15 cellular contexts compared by ENCODE assay signal in genomic region chr2:64356906-64357305, GRCh38.
DNase-seq lines count a peak whose midpoint lies in the region; ATAC-seq, FAIRE-seq and TF ChIP-seq lines count a peak whose summit lies in the region.
"Had no signal": no experiment of that assay in that cellular context is flagged by ENCODE, and none has a peak within 500 bp of the region (broad histone marks: within the 10 kb centered on the region; RNA-seq: fewer than 3 reads in every experiment).

No MANE protein-coding gene starts in this region.

- H3K79me1 ChIP-seq in H1 (ENCODE audit: low read depth, low read length) = no peaks in the 10 kb centered on the region

- H3K4me3 ChIP-seq in right atrium auricular region (no peak overlapping the region), right cardiac atrium (ENCODE audit: low read length) (no peak overlapping the region), H1 (ENCODE audit: extremely low read depth in 1 of 4, insufficient read depth in 2 of 4, low read depth in 3 of 4, low read length in 4 of 4) (no peak overlapping the region), parathyroid adenoma (ENCODE audit: low read depth, low read length) (no peak overlapping the region)

- H3K27me3 ChIP-seq in right atrium auricular region (no peaks in the 10 kb centered on the region), right cardiac atrium (ENCODE audit: control insufficient read depth, insufficient read depth) (no peaks in the 10 kb centered on the region), H1 (replicated peaks in 1 of 4; ENCODE audit: control insufficient read depth in 3 of 4, extremely low read depth in 1 of 4, insufficient read depth in 3 of 4, low read length in 3 of 4) (0 out of 7 replicates have a peak, but pooled peaks cover 0 to 4% (median 0%) of the 10 kb centered on the region in 4 experiments), parathyroid adenoma (ENCODE audit: control insufficient read depth, insufficient read depth, low read length) (no peaks in the 10 kb centered on the region)
- H3K27me3 ChIP-seq: BE2C had no signal

- 0 out of 2 replicates have a peak overlapping the region, but pooled peaks have one; percentile 47 for H2BK15ac ChIP-seq in H1 (ENCODE audit: low read length)

- H3K27ac ChIP-seq in right atrium auricular region (no peak overlapping the region), right cardiac atrium (ENCODE audit: low read length) (no peak overlapping the region), H1 (ENCODE audit: low read depth, low read length) (no peak overlapping the region), parathyroid adenoma (no peak overlapping the region)
- H3K27ac ChIP-seq: KMS-11 had no signal

- no peak overlapping the region for H3K18ac ChIP-seq in H1 (ENCODE audit: extremely low read depth, low read length)

- no peak for TF ChIP-seq POLR2A in H1 (IDR thresholded peaks at IDR 0.05; ENCODE audit: control extremely low read depth in 1 of 2, low read depth in 2 of 2, low read length in 2 of 2)

- no peaks in the 10 kb centered on the region for H3K23me2 ChIP-seq in H1 (ENCODE audit: low read depth, low read length)

- H3K4me1 ChIP-seq in right atrium auricular region (peaks cover 0 to 10% of the 10 kb centered on the region in 2 donors), right cardiac atrium (ENCODE audit: control insufficient read depth, insufficient read depth, low read length) (no peaks in the 10 kb centered on the region), H1 (replicated peaks in 1 of 4; ENCODE audit: control insufficient read depth in 3 of 4, insufficient read depth in 4 of 4, low read length in 3 of 4) (peaks cover 0 to 10% (median 4%) of the 10 kb centered on the region in 4 experiments; a peak in 3 of 7 replicates), parathyroid adenoma (peaks cover 13% of the 10 kb centered on the region)
- H3K4me1 ChIP-seq: BE2C had no signal

- H3K4me2 ChIP-seq in H1 (ENCODE audit: insufficient read depth in 1 of 2, low read depth in 2 of 2, low read length in 2 of 2) = no peak overlapping the region
- H3K4me2 ChIP-seq in parathyroid adenoma (ENCODE audit: low read length) = no peak overlapping the region
- H3K4me2 ChIP-seq: KMS-11 had no signal

- TF ChIP-seq RAD21 in H1 (IDR thresholded peaks at IDR 0.05 in 1 of 2, conservative IDR thresholded peaks at IDR 0.05 in 1 of 2; ENCODE audit: low read depth in 2 of 2, low read length in 2 of 2) = no peak

- WGBS in right cardiac atrium = 84% methylated on average over 2 of the region's 2 CpGs
- 94% methylated on average over 2 of the region's 2 CpGs; no CpG with 5 or more reads in 1 of the 2 experiments for WGBS in H1 (ENCODE audit: extremely low coverage in 1 of 2, insufficient coverage in 1 of 2, insufficient read length in 1 of 2, insufficient replicate concordance in 2 of 2, low coverage in 1 of 2, low lambda C conversion rate in 2 of 2, missing lambda C conversion rate in 1 of 2), 2 experiments

- H3K9ac ChIP-seq in H1 (replicated peaks in 1 of 4; ENCODE audit: extremely low read depth in 1 of 4, low read depth in 3 of 4, low read length in 3 of 4) (no peak overlapping the region), parathyroid adenoma (no peak overlapping the region)
- H3K9ac ChIP-seq: KMS-11 had no signal

- H3K36me3 ChIP-seq in right atrium auricular region = no peaks in the 10 kb centered on the region
- no peaks in the 10 kb centered on the region for H3K36me3 ChIP-seq in H1 (ENCODE audit: control insufficient read depth in 2 of 4, insufficient read depth in 4 of 4, low read length in 3 of 4)
- no peaks in the 10 kb centered on the region for H3K36me3 ChIP-seq in parathyroid adenoma (ENCODE audit: control insufficient read depth, insufficient read depth, low read length)
- H3K36me3 ChIP-seq: BE2C had no signal

- peaks cover 0 to 8% of the 10 kb centered on the region in 2 donors for H3K9me3 ChIP-seq in right atrium auricular region
- H3K9me3 ChIP-seq in right cardiac atrium (ENCODE audit: control insufficient read depth, low read length) = no peaks in the 10 kb centered on the region
- no peaks in the 10 kb centered on the region for H3K9me3 ChIP-seq in H1 (ENCODE audit: insufficient read depth in 2 of 2, low read depth in 1 of 2, low read length in 1 of 2)
- H3K9me3 ChIP-seq in parathyroid adenoma (ENCODE audit: control insufficient read depth, low read length) = no peaks in the 10 kb centered on the region
- H3K9me3 ChIP-seq: BE2C, Caco-2 had no signal

- no peak for TF ChIP-seq EP300 in H1 (IDR thresholded peaks at IDR 0.05; ENCODE audit: borderline replicate concordance in 1 of 2, low read depth in 2 of 2, low read length in 2 of 2)

- no peak overlapping the region for H3K23ac ChIP-seq in H1 (ENCODE audit: insufficient read length)

- no peak overlapping the region for H2AK5ac ChIP-seq in H1 (ENCODE audit: low read depth, low read length)

- TF ChIP-seq CTCF in right atrium auricular region (IDR thresholded peaks at IDR 0.05) = no peak
- TF ChIP-seq CTCF in H1 (IDR thresholded peaks at IDR 0.05; ENCODE audit: control extremely low read depth in 1 of 3, insufficient read depth in 1 of 3, low read depth in 1 of 3, low read length in 3 of 3) = no peak
- TF ChIP-seq CTCF in parathyroid adenoma (IDR thresholded peaks at IDR 0.05) = no peak

- POLR2A ChIA-PET in H1 (lab: Charles Lee; ENCODE audit: partially characterized antibody) = no interaction called here

- H3K79me2 ChIP-seq in H1 (ENCODE audit: control insufficient read depth in 1 of 2, insufficient read depth in 2 of 2, low read length in 2 of 2) = no peaks in the 10 kb centered on the region
- no peaks in the 10 kb centered on the region for H3K79me2 ChIP-seq in parathyroid adenoma

- H3K14ac ChIP-seq in H1 (ENCODE audit: insufficient read length) = no peak overlapping the region

- intact Hi-C loops in right cardiac atrium (cut with DNase I) = no loop called here

- no peaks in the 10 kb centered on the region for H4K20me1 ChIP-seq in H1 (replicated peaks in 1 of 2; ENCODE audit: control insufficient read depth in 1 of 2, insufficient read depth in 2 of 2, low read length in 2 of 2)

- ATAC-seq in right cardiac atrium (no peak), GM21717 (IDR thresholded peaks at IDR 0.05; ENCODE audit: unreplicated experiment) (no peak)
- ATAC-seq: HCT116 had no signal

- H2BK20ac ChIP-seq in H1 (ENCODE audit: low read length) = no peak overlapping the region

- CTCF ChIA-PET in H1 (lab: Charles Lee; ENCODE audit: partially characterized antibody) = interaction anchor here (0.7 to 1.3 kb wide), 3 partner anchors 8 to 25 kb away, joined by 3 to 4 read pairs (median 3); no protein-coding TSS in a partner anchor

- H2BK120ac ChIP-seq in H1 (replicated peaks; ENCODE audit: low read depth, low read length) = no peak overlapping the region

- DNase-seq in right atrium auricular region (ENCODE audit: low spot score) (peak; percentile 18), right cardiac atrium (no peak), H1 (ENCODE audit: low read depth in 1 of 2, low spot score in 2 of 2) (no peak), Ammon's horn (ENCODE audit: low spot score) (no peak)
- DNase-seq: BE2C; C1 segment of cervical spinal cord; Caco-2; CD4-positive, CD25-positive, alpha-beta regulatory T cell; HFFc6 had no signal

- no peak overlapping the region for H3K56ac ChIP-seq in H1 (replicated peaks; ENCODE audit: insufficient read length, low read depth, low read length)

- no peak overlapping the region for H4K8ac ChIP-seq in H1 (ENCODE audit: extremely low read depth, insufficient read depth, low read length)

- H2AFZ ChIP-seq in H1 (ENCODE audit: low read length) (no peak overlapping the region), parathyroid adenoma (peak overlapping the region; percentile 3)

- FAIRE-seq in H1 (lab: Jason Lieb, UNC) = no peak
- FAIRE-seq: D721Med, G401.6 had no signal

- H2BK12ac ChIP-seq in H1 (ENCODE audit: low read depth, low read length) = no peak overlapping the region

- H4K5ac ChIP-seq in H1 (ENCODE audit: insufficient read length, low read depth, low read length) = no peak overlapping the region

- no peak overlapping the region for H2BK5ac ChIP-seq in H1 (ENCODE audit: low read depth, low read length)

- no peak overlapping the region for H3K4ac ChIP-seq in H1 (replicated peaks; ENCODE audit: insufficient read length, low read depth, low read length)

- no peak overlapping the region for H4K91ac ChIP-seq in H1 (replicated peaks; ENCODE audit: insufficient read length, low read length)

TF ChIP-seq in H1, 55 proteins besides CTCF, POLR2A, EP300 and RAD21:
- TF ChIP-seq RXRA (IDR thresholded peaks at IDR 0.05; ENCODE audit: insufficient read depth, low read depth, low read length) = no peak
- no peak for TF ChIP-seq CHD2 (IDR thresholded peaks at IDR 0.05; ENCODE audit: low read length)
- no peak for TF ChIP-seq GABPA (IDR thresholded peaks at IDR 0.05; ENCODE audit: borderline replicate concordance, insufficient read depth, low read length)
- TF ChIP-seq TEAD4 (IDR thresholded peaks at IDR 0.05; ENCODE audit: low read depth, low read length) = no peak
- no peak for TF ChIP-seq JUND (IDR thresholded peaks at IDR 0.05; ENCODE audit: low read length)
- TF ChIP-seq RBBP5 (IDR thresholded peaks at IDR 0.05; ENCODE audit: borderline replicate concordance, low read depth, low read length) = no peak
- no peak for TF ChIP-seq SAP30 (IDR thresholded peaks at IDR 0.05; ENCODE audit: insufficient read depth, insufficient replicate concordance, low read length)
- TF ChIP-seq KDM4A (IDR thresholded peaks at IDR 0.05; ENCODE audit: low read depth, low read length, severe bottlenecking) = no peak
- no peak for TF ChIP-seq SIX5 (IDR thresholded peaks at IDR 0.05; ENCODE audit: low read depth, low read length)
- no peak for TF ChIP-seq RNF2 (IDR thresholded peaks at IDR 0.05; ENCODE audit: borderline replicate concordance, low read depth, low read length, missing control alignments, poor library complexity, severe bottlenecking)
- no peak for TF ChIP-seq KDM1A (IDR thresholded peaks at IDR 0.05; ENCODE audit: borderline replicate concordance, low read length)
- TF ChIP-seq BCL11A (IDR thresholded peaks at IDR 0.05; ENCODE audit: low read depth in 2 of 2, low read length in 2 of 2) = no peak
- TF ChIP-seq TBP (IDR thresholded peaks at IDR 0.05; ENCODE audit: low read depth, low read length) = no peak
TF ChIP-seq in H1: peak in this region for 0.
